8 cellular contexts compared by ENCODE assay signal in genomic region chr7:32479574-32480200, GRCh38. TPM values are rescaled to one million over a fixed set of nuclear protein-coding genes. Genes with fewer than 3 reads are reported as not detected.
DNase-seq lines count a peak whose midpoint lies in the region; ATAC-seq and TF ChIP-seq lines count a peak whose summit lies in the region.

No MANE protein-coding gene starts in this region.

- no peaks in the 10 kb centered on the region for H3K27me3 Mint-ChIP-seq in MCF 10A (ENCODE audit: insufficient read depth, unreplicated experiment)

- CTCF ChIA-PET in MCF 10A (lab: Yijun Ruan, JAX): interaction anchor here (0.6 to 9.2 kb wide), 47 partner anchors 9 to 1996 kb away, joined by 3 to 176 read pairs (median 4); partner anchors contain the start of gene LSM5

- no TSS peak for BruUV-seq in MCF 10A (replicated peaks; lab: Mats Ljungman, UMichigan)

- H3K4me1 Mint-ChIP-seq in MCF 10A (ENCODE audit: insufficient read depth, unreplicated experiment): peaks cover 9% of the 10 kb centered on the region

- H3K27ac Mint-ChIP-seq in MCF 10A (ENCODE audit: low read depth, unreplicated experiment): no peak overlapping the region

- H3K36me3 Mint-ChIP-seq in MCF 10A (ENCODE audit: insufficient read depth, unreplicated experiment): peaks cover under 1% of the 10 kb centered on the region

- intact Hi-C loops in MCF 10A (cut with micrococcal nuclease): loop anchor here (1.0 to 2.0 kb wide), 3 partner anchors 133 to 735 kb away; no protein-coding TSS in a partner anchor

- peak; percentile 68 for DNase-seq in EH (ENCODE audit: low read depth)
- DNase-seq in NCI-H748 (lab: John Stamatoyannopoulos, UW; ENCODE audit: unreplicated experiment): peak; percentile 64
- DNase-seq in MCF 10A (ENCODE audit: unreplicated experiment): peak; percentile 63
- peak; percentile 25 for DNase-seq in medulla oblongata (ENCODE audit: extremely low spot score)
- no peak for DNase-seq in middle frontal gyrus (ENCODE audit: extremely low spot score, low spot score)
- no peak for DNase-seq in NK-92 treated with Interleukin-12 subunit alpha and Interleukin-12 subunit beta, amount 100 ng/mL, for 24 hours (lab: John Stamatoyannopoulos, UW)

- H3K9me3 Mint-ChIP-seq in MCF 10A (ENCODE audit: unreplicated experiment): no peaks in the 10 kb centered on the region

- peak; percentile 60 for ATAC-seq in HG02870 (IDR thresholded peaks at IDR 0.05; ENCODE audit: unreplicated experiment)
- ATAC-seq in GM21529 (IDR thresholded peaks at IDR 0.05; ENCODE audit: unreplicated experiment): no peak

- POLR2A ChIA-PET in MCF 10A (lab: Yijun Ruan, JAX): interaction anchor here (0.6 to 1.0 kb wide), 4 partner anchors 10 to 269 kb away, joined by 3 to 6 read pairs (median 4); partner anchors contain the start of gene LSM5

- no peak overlapping the region for H3K4me3 Mint-ChIP-seq in MCF 10A (ENCODE audit: unreplicated experiment)

- TF ChIP-seq CTCF in MCF 10A (IDR thresholded peaks at IDR 0.05; ENCODE audit: unreplicated experiment): peak; percentile 85

RNA-seq across cellular contexts. Expression of gene LSM5, which starts 10.5 kb away (rescaled TPM):
- total RNA-seq in MCF 10A (2022): 87.3 and 105 TPM in 2 replicates

RNA-seq across cellular contexts. Expression of gene AVL9, which starts 15.6 kb away (rescaled TPM):
- total RNA-seq in MCF 10A (2022): 38.6 and 39.2 TPM in 2 replicates

Comparison
In these comparisons a context has a peak if more than half of its experiments do, and no peak if none do; other contexts are left out.
1. DNase-seq: peak in EH (single experiment), NCI-H748 (single experiment), MCF 10A (single experiment) and medulla oblongata (single experiment); none in middle frontal gyrus (single experiment) and NK-92 treated with Interleukin-12 subunit alpha and Interleukin-12 subunit beta, amount 100 ng/mL, for 24 hours (single experiment).